ENCODE assay signal across 4 cellular contexts in the genomic region with DNA sequence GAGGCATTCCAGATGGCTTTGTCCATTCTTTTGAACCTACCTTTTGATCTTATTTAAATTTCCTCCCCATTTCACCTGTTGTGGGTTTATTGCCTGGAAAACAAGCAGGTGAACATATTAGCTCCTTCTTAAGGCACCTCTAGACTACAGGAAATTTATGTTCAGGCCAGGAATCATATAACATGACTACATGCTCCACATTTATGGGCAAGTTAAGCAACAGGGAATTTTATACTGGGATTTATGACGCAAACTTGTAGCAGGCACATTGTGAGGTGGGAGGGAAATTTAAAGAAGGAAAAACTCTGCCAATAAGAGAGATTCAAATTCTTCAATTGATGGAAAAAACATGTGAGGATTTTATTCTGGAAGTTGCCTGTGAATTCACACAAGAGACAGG.
"Had no signal": no experiment of that assay in that cellular context is flagged by ENCODE, and none has a peak within 500 bp of the region (broad histone marks: within the 10 kb centered on the region; RNA-seq: fewer than 3 reads in every experiment).

No MANE protein-coding gene starts in this region.

- ATAC-seq: GM23338 had no signal

- H3K4me3 Mint-ChIP-seq: GM23338, H9 had no signal

- H3K4me3 ChIP-seq: GM23338 had no signal

- H3K9me3 Mint-ChIP-seq: GM23338, H9 had no signal

- DNase-seq: H9, HCEC 1CT, IMR-90 had no signal

- H3K27ac Mint-ChIP-seq: GM23338, H9 had no signal
